ENCODE assay signal across 1 cellular context in the genomic region with DNA sequence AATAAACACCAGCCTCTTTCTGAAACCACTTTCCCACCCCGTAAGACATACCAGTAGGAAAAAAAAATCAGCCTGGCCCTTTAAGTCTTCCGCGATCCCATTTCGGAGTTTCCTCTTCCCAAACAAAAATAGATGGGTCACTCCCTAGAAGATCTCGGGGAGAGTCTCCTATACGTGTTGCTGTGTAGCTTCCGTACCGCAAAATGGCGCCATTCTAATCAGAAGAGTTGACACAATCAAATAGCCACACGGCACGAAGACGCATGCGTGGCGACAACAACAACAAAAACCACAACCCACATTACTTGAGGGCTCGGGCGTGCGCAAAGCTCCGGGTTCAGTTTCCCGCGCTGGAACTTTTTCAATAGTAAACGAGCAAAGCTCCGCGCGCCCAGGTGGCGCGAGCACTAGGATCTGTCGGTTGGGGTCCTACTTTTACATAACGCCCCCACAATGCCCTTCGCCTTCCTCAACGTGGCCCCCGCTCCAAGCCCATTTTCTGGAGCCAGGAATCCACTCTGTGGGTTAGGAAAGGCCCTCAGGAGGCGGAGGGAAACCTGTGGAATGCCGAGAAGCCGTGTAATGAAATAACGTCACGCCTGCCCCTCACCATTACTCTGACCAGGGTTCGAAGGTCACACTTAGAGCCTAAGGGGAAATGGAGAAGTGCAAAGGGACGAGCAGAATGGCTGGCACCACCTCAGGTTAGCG.
A peak's percentile ranks its signal among the peaks of the same experiment; 100 is the strongest.
TF ChIP-seq lines count a peak whose summit lies in the region.

Gene GPANK1, minus strand, starts transcription at position 208 of the 711 bp plus-strand sequence. CDS start 519 bp downstream, outside the sequence.

TF ChIP-seq in K562, 482 proteins besides CTCF, POLR2A, EP300 and RAD21 (continued from another document and continues in another):
- TF ChIP-seq, protein P1, sequence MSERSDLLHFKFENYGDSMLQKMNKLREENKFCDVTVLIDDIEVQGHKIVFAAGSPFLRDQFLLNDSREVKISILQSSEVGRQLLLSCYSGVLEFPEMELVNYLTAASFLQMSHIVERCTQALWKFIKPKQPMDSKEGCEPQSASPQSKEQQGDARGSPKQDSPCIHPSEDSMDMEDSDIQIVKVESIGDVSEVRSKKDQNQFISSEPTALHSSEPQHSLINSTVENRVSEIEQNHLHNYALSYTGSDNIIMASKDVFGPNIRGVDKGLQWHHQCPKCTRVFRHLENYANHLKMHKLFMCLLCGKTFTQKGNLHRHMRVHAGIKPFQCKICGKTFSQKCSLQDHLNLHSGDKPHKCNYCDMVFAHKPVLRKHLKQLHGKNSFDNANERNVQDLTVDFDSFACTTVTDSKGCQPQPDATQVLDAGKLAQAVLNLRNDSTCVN (CRISPR knock-in tag; IDR thresholded peaks at IDR 0.05) = peak; percentile 70; the same call in 1 of the 2 replicates
- TF ChIP-seq ZNF143 (CRISPR knock-in tag; IDR thresholded peaks at IDR 0.05) = no peak; the same call in 1 of the 2 replicates
- TF ChIP-seq HLTF (IDR thresholded peaks at IDR 0.05) = peak; percentile 23; the same call in 1 of the 2 replicates
- TF ChIP-seq, protein P2, sequence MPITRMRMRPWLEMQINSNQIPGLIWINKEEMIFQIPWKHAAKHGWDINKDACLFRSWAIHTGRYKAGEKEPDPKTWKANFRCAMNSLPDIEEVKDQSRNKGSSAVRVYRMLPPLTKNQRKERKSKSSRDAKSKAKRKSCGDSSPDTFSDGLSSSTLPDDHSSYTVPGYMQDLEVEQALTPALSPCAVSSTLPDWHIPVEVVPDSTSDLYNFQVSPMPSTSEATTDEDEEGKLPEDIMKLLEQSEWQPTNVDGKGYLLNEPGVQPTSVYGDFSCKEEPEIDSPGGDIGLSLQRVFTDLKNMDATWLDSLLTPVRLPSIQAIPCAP (CRISPR knock-in tag; IDR thresholded peaks at IDR 0.05; ENCODE audit: borderline replicate concordance) = no peak; the same call in 1 of the 2 replicates
- no peak; the same call in 1 of the 2 replicates for TF ChIP-seq SMARCC2 (IDR thresholded peaks at IDR 0.05; ENCODE audit: low read depth)
- no peak for TF ChIP-seq SP2 (IDR thresholded peaks at IDR 0.05; ENCODE audit: extremely low read depth, low read depth, low read length, poor library complexity, severe bottlenecking)
- no peak; the same call in 1 of the 2 replicates for TF ChIP-seq MTA1 (IDR thresholded peaks at IDR 0.05; ENCODE audit: borderline replicate concordance)
- no peak for TF ChIP-seq ZBTB8A (IDR thresholded peaks at IDR 0.05; ENCODE audit: partially characterized antibody)
- 0 out of 2 replicates have a peak, but pooled peaks have one; percentile 4 for TF ChIP-seq ZNF77 (CRISPR knock-in tag; IDR thresholded peaks at IDR 0.05)
- TF ChIP-seq CREB5 (CRISPR knock-in tag; IDR thresholded peaks at IDR 0.05) = no peak
- TF ChIP-seq SMARCE1 (IDR thresholded peaks at IDR 0.05) = no peak
- no peak for TF ChIP-seq VEZF1 (CRISPR knock-in tag; IDR thresholded peaks at IDR 0.05)
- peak; percentile 86 for TF ChIP-seq BHLHE40 (IDR thresholded peaks at IDR 0.05; ENCODE audit: low read length)
- TF ChIP-seq RBM22 (IDR thresholded peaks at IDR 0.05; ENCODE audit: low read depth, low read length, poor library complexity, severe bottlenecking) = peak; percentile 2
- no peak for TF ChIP-seq PRPF4 (IDR thresholded peaks at IDR 0.05; ENCODE audit: insufficient read depth, low read depth, low read length, poor library complexity, severe bottlenecking)
- TF ChIP-seq, protein P3, sequence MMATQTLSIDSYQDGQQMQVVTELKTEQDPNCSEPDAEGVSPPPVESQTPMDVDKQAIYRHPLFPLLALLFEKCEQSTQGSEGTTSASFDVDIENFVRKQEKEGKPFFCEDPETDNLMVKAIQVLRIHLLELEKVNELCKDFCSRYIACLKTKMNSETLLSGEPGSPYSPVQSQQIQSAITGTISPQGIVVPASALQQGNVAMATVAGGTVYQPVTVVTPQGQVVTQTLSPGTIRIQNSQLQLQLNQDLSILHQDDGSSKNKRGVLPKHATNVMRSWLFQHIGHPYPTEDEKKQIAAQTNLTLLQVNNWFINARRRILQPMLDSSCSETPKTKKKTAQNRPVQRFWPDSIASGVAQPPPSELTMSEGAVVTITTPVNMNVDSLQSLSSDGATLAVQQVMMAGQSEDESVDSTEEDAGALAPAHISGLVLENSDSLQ (IDR thresholded peaks at IDR 0.05) = peak; percentile 48; the same call in 1 of the 2 replicates
- TF ChIP-seq MAX (CRISPR knock-in tag; IDR thresholded peaks at IDR 0.05) = peak; percentile 89
- no peak for TF ChIP-seq ZNF280B (CRISPR knock-in tag; IDR thresholded peaks at IDR 0.05)
- no peak for TF ChIP-seq ELF1 (tag; IDR thresholded peaks at IDR 0.05)
- TF ChIP-seq BRCA1 (IDR thresholded peaks at IDR 0.05) = no peak
- no peak for TF ChIP-seq BRCA1 (CRISPR knock-in tag; IDR thresholded peaks at IDR 0.05)
- 0 out of 2 replicates have a peak, but pooled peaks have one; percentile 13 for TF ChIP-seq ZNF121 (CRISPR knock-in tag; conservative IDR thresholded peaks at IDR 0.05)
- TF ChIP-seq ELK3 (CRISPR knock-in tag; IDR thresholded peaks at IDR 0.05) = no peak; the same call in 1 of the 2 replicates
- TF ChIP-seq ZKSCAN8 (CRISPR knock-in tag; IDR thresholded peaks at IDR 0.05) = no peak
- TF ChIP-seq KDM2B (CRISPR knock-in tag; IDR thresholded peaks at IDR 0.05) = no peak; the same call in 1 of the 2 replicates
- no peak for TF ChIP-seq ZNF79 (CRISPR knock-in tag; IDR thresholded peaks at IDR 0.05; ENCODE audit: low read depth)
- no peak for TF ChIP-seq ZNF408 (CRISPR knock-in tag; IDR thresholded peaks at IDR 0.05; ENCODE audit: low read depth)
- TF ChIP-seq, protein P4, sequence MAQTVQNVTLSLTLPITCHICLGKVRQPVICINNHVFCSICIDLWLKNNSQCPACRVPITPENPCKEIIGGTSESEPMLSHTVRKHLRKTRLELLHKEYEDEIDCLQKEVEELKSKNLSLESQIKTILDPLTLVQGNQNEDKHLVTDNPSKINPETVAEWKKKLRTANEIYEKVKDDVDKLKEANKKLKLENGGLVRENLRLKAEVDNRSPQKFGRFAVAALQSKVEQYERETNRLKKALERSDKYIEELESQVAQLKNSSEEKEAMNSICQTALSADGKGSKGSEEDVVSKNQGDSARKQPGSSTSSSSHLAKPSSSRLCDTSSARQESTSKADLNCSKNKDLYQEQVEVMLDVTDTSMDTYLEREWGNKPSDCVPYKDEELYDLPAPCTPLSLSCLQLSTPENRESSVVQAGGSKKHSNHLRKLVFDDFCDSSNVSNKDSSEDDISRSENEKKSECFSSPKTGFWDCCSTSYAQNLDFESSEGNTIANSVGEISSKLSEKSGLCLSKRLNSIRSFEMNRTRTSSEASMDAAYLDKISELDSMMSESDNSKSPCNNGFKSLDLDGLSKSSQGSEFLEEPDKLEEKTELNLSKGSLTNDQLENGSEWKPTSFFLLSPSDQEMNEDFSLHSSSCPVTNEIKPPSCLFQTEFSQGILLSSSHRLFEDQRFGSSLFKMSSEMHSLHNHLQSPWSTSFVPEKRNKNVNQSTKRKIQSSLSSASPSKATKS (CRISPR knock-in tag; IDR thresholded peaks at IDR 0.05) = no peak
- TF ChIP-seq HIVEP1 (CRISPR knock-in tag; IDR thresholded peaks at IDR 0.05) = 0 out of 2 replicates have a peak, but pooled peaks have one; percentile 82
- TF ChIP-seq ZNF609 (CRISPR knock-in tag; IDR thresholded peaks at IDR 0.05; ENCODE audit: borderline replicate concordance) = peak; percentile 98
- TF ChIP-seq, protein P5, sequence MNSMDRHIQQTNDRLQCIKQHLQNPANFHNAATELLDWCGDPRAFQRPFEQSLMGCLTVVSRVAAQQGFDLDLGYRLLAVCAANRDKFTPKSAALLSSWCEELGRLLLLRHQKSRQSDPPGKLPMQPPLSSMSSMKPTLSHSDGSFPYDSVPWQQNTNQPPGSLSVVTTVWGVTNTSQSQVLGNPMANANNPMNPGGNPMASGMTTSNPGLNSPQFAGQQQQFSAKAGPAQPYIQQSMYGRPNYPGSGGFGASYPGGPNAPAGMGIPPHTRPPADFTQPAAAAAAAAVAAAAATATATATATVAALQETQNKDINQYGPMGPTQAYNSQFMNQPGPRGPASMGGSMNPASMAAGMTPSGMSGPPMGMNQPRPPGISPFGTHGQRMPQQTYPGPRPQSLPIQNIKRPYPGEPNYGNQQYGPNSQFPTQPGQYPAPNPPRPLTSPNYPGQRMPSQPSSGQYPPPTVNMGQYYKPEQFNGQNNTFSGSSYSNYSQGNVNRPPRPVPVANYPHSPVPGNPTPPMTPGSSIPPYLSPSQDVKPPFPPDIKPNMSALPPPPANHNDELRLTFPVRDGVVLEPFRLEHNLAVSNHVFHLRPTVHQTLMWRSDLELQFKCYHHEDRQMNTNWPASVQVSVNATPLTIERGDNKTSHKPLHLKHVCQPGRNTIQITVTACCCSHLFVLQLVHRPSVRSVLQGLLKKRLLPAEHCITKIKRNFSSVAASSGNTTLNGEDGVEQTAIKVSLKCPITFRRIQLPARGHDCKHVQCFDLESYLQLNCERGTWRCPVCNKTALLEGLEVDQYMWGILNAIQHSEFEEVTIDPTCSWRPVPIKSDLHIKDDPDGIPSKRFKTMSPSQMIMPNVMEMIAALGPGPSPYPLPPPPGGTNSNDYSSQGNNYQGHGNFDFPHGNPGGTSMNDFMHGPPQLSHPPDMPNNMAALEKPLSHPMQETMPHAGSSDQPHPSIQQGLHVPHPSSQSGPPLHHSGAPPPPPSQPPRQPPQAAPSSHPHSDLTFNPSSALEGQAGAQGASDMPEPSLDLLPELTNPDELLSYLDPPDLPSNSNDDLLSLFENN (IDR thresholded peaks at IDR 0.05; ENCODE audit: low read depth in 2 of 2, low read length in 2 of 2) = peak in 1 of 2 experiments; percentile 30; a peak in 2 of 4 replicates
